ENCODE assay signal across 1 cellular context in genomic region chr19:14507704-14508246, GRCh38.
TF ChIP-seq lines count a peak whose summit lies in the region.

No MANE protein-coding gene starts in this region.

TF ChIP-seq in IMR-90, 13 proteins besides CTCF, POLR2A, EP300 and RAD21 (continued from another document):
- no peak for TF ChIP-seq RFX5 (IDR thresholded peaks at IDR 0.05; ENCODE audit: low read depth, low read length)
- no peak for TF ChIP-seq BHLHE40 (IDR thresholded peaks at IDR 0.05; ENCODE audit: low read depth, low read length)
